23 cellular contexts compared by ENCODE assay signal in genomic region chr6:127385668-127386385, GRCh38.
"Had no signal": no experiment of that assay in that cellular context is flagged by ENCODE, and none has a peak within 500 bp of the region (broad histone marks: within the 10 kb centered on the region; RNA-seq: fewer than 3 reads in every experiment).

No MANE protein-coding gene starts in this region.

- DNase-seq: activated CD4-positive, alpha-beta T cell treated with anti-CD3 and anti-CD28 coated beads for 36 hours; activated CD4-positive, CD25-positive, alpha-beta regulatory T cell; activated gamma-delta T cell; activated naive CD4-positive, alpha-beta T cell treated with anti-CD3 and anti-CD28 coated beads, Interleukin-2, amount 10 ng/mL, durations not matched to agents 7 days and 5 days; activated naive CD8-positive, alpha-beta T cell treated with anti-CD3 and anti-CD28 coated beads, Interleukin-2, amount 10 ng/mL, durations not matched to agents 7 days and 5 days; amniotic stem cell; caudate nucleus; kidney glomerular epithelial cell; mesendoderm; ovary; stimulated activated CD4-positive, alpha-beta T cell treated with anti-CD3 and anti-CD28 coated beads, Interleukin-12 subunit alpha, Interleukin-12 subunit beta, amount 100 ng/mL, for 4 hours; stimulated activated CD4-positive, alpha-beta T cell treated with anti-CD3 and anti-CD28 coated beads, Interleukin-4, amount 100 ng/mL, for 1 hour; stimulated activated naive CD8-positive, alpha-beta T cell treated with anti-CD3 and anti-CD28 coated beads, Interleukin-15, Interleukin-2, amounts not matched to agents 100 U/mL and 50 U/mL, for 24 hours; T-helper 2 cell; testis; transverse colon had no signal

- ATAC-seq: activated CD4-positive, alpha-beta T cell treated with anti-CD3 and anti-CD28 coated beads for 36 hours; left lobe of liver; stimulated activated naive CD8-positive, alpha-beta T cell treated with anti-CD3 and anti-CD28 coated beads, Interleukin-15, Interleukin-2, amounts not matched to agents 100 U/mL and 50 U/mL, for 24 hours had no signal

- H3K27ac ChIP-seq: esophagus muscularis mucosa, ovary, prostate gland, testis, transverse colon had no signal

- H3K36me3 ChIP-seq: esophagus muscularis mucosa, ovary, prostate gland, transverse colon had no signal

- H3K4me3 ChIP-seq: esophagus muscularis mucosa, lung, ovary, prostate gland, testis, transverse colon had no signal

- H3K4me1 ChIP-seq: prostate gland, testis had no signal

- FAIRE-seq: astrocyte, frontal cortex, urothelium cell line had no signal

- H3K9me3 ChIP-seq: esophagus muscularis mucosa, ovary, prostate gland, testis, transverse colon had no signal

- H3K27me3 ChIP-seq: esophagus muscularis mucosa, ovary, testis, transverse colon had no signal
